19 cellular contexts compared by ENCODE assay signal in genomic region chr3:14524311-14524711, GRCh38. TPM values are rescaled to one million over a fixed set of nuclear protein-coding genes. Genes with fewer than 3 reads are reported as not detected.
A peak's percentile ranks its signal among the peaks of the same experiment; 100 is the strongest.
DNase-seq lines count a peak whose midpoint lies in the region; ATAC-seq and TF ChIP-seq lines count a peak whose summit lies in the region.
"Had no signal": no experiment of that assay in that cellular context is flagged by ENCODE, and none has a peak within 500 bp of the region (broad histone marks: within the 10 kb centered on the region; RNA-seq: fewer than 3 reads in every experiment).

No MANE protein-coding gene starts in this region.

- no peaks in the 10 kb centered on the region for H3K4me1 ChIP-seq in A673 (ENCODE audit: insufficient read depth, low read length, poor library complexity, severe bottlenecking)
- H3K4me1 ChIP-seq: breast epithelium, SJSA1 had no signal

- no peaks in the 10 kb centered on the region for H3K9me3 Mint-ChIP-seq in activated naive CD8-positive, alpha-beta T cell treated with anti-CD3 and anti-CD28 coated beads, Interleukin-2, amount 50 U/mL, for 24 hours
- H3K9me3 Mint-ChIP-seq: activated naive CD4-positive, alpha-beta T cell treated with anti-CD3 and anti-CD28 coated beads, Interleukin-2, amount 50 U/mL, for 24 hours; CD8-positive, alpha-beta memory T cell had no signal

- CTCF ChIA-PET in A673 (lab: Charles Lee): no interaction called here

- H3K27ac Mint-ChIP-seq in activated naive CD8-positive, alpha-beta T cell treated with anti-CD3 and anti-CD28 coated beads, Interleukin-2, amount 50 U/mL, for 24 hours: no peak overlapping the region
- H3K27ac Mint-ChIP-seq: activated naive CD4-positive, alpha-beta T cell treated with anti-CD3 and anti-CD28 coated beads, Interleukin-2, amount 50 U/mL, for 24 hours; CD8-positive, alpha-beta memory T cell had no signal

- POLR2A ChIA-PET in A673 (lab: Charles Lee; ENCODE audit: low non-redundant PET): no interaction called here

- in situ Hi-C loops in GM13976 (cut with MboI; ENCODE audit: low sequenced_read_pairs, unreplicated experiment): no loop called here

- ATAC-seq in activated naive CD8-positive, alpha-beta T cell treated with anti-CD3 and anti-CD28 coated beads, Interleukin-2, amount 50 U/mL, for 24 hours: peak; percentile 15
- ATAC-seq in left cardiac atrium (peak; percentile 59 to 60), omental fat pad (ENCODE audit: low FRiP score) (peak; percentile 72), GM21619 (IDR thresholded peaks at IDR 0.05; ENCODE audit: unreplicated experiment) (no peak)

- H3K9me3 ChIP-seq in A673 (ENCODE audit: low read depth, low read length, poor library complexity, severe bottlenecking): no peaks in the 10 kb centered on the region
- H3K9me3 ChIP-seq: breast epithelium, MG63, SJSA1 had no signal

- TF ChIP-seq CTCF in omental fat pad (IDR thresholded peaks at IDR 0.05) (no peak), A673 (conservative IDR thresholded peaks at IDR 0.05; ENCODE audit: low read depth, low read length) (no peak), GM13976 (IDR thresholded peaks at IDR 0.05; ENCODE audit: borderline replicate concordance, control extremely low read depth, extremely low read depth, insufficient read depth, missing control alignments) (no peak)

- no peaks in the 10 kb centered on the region for H3K27me3 ChIP-seq in A673 (replicated peaks; ENCODE audit: insufficient read depth, low read depth, low read length, poor library complexity)
- H3K27me3 ChIP-seq: breast epithelium, MG63, SJSA1 had no signal

- H3K36me3 Mint-ChIP-seq in activated naive CD8-positive, alpha-beta T cell treated with anti-CD3 and anti-CD28 coated beads, Interleukin-2, amount 50 U/mL, for 24 hours (ENCODE audit: low read depth): no peaks in the 10 kb centered on the region
- H3K36me3 Mint-ChIP-seq: activated naive CD4-positive, alpha-beta T cell treated with anti-CD3 and anti-CD28 coated beads, Interleukin-2, amount 50 U/mL, for 24 hours; CD8-positive, alpha-beta memory T cell had no signal

- peaks cover 8% of the 10 kb centered on the region for H3K27me3 Mint-ChIP-seq in activated naive CD8-positive, alpha-beta T cell treated with anti-CD3 and anti-CD28 coated beads, Interleukin-2, amount 50 U/mL, for 24 hours
- H3K27me3 Mint-ChIP-seq: activated naive CD4-positive, alpha-beta T cell treated with anti-CD3 and anti-CD28 coated beads, Interleukin-2, amount 50 U/mL, for 24 hours had no signal

- no TSS peak for BruUV-seq in A673 (replicated peaks; lab: Mats Ljungman, UMichigan)

- DNase-seq in Daoy (ENCODE audit: low read depth) (peak; percentile 16), left cardiac atrium (peak; percentile 49), omental fat pad (ENCODE audit: low spot score) (no peak), A673 (ENCODE audit: low spot score) (no peak), AML-193 (lab: John Stamatoyannopoulos, UW) (no peak), GM13976 (ENCODE audit: low spot score) (no peak)
- DNase-seq in activated naive CD8-positive, alpha-beta T cell treated with anti-CD3 and anti-CD28 coated beads, Interleukin-2, amount 50 U/mL, for 24 hours: no peak
- DNase-seq: activated CD4-positive, alpha-beta T cell treated with anti-CD3 and anti-CD28 coated beads for 1 hour; CD8-positive, alpha-beta memory T cell; hippocampal formation; NCI-H187; NCI-H510A treated with DMSO at 0.1 percent for 48 hours; T-helper 9 cell had no signal

- no peaks in the 10 kb centered on the region for H3K36me3 ChIP-seq in A673 (ENCODE audit: insufficient read depth, low read length, poor library complexity, severe bottlenecking)
- H3K36me3 ChIP-seq: breast epithelium, MG63, SJSA1 had no signal

- H3K4me3 ChIP-seq in A673 (ENCODE audit: low read depth, low read length, poor library complexity, severe bottlenecking): no peak overlapping the region
- H3K4me3 ChIP-seq: breast epithelium, MG63, SJSA1 had no signal

- no peak overlapping the region for H3K4me3 Mint-ChIP-seq in activated naive CD8-positive, alpha-beta T cell treated with anti-CD3 and anti-CD28 coated beads, Interleukin-2, amount 50 U/mL, for 24 hours
- H3K4me3 Mint-ChIP-seq: activated naive CD4-positive, alpha-beta T cell treated with anti-CD3 and anti-CD28 coated beads, Interleukin-2, amount 50 U/mL, for 24 hours; CD8-positive, alpha-beta memory T cell had no signal

- peaks cover 2% of the 10 kb centered on the region for H3K4me1 Mint-ChIP-seq in activated naive CD8-positive, alpha-beta T cell treated with anti-CD3 and anti-CD28 coated beads, Interleukin-2, amount 50 U/mL, for 24 hours
- H3K4me1 Mint-ChIP-seq: activated naive CD4-positive, alpha-beta T cell treated with anti-CD3 and anti-CD28 coated beads, Interleukin-2, amount 50 U/mL, for 24 hours had no signal

- intact Hi-C loops in left cardiac atrium (cut with DNase I) (no loop called here), A673 (cut with micrococcal nuclease; ENCODE audit: unreplicated experiment) (no loop called here)

- H3K27ac ChIP-seq in A673 (ENCODE audit: low read depth, low read length, poor library complexity, severe bottlenecking): no peak overlapping the region
- H3K27ac ChIP-seq: breast epithelium, SJSA1 had no signal

RNA-seq across cellular contexts. Expression of gene GRIP2, which starts 15.8 kb away (rescaled TPM):
- not detected in 2 replicates for total RNA-seq in Daoy (2014; rRNA removed; shearing (Covaris generic))
- total RNA-seq in left cardiac atrium (10 to 100 TPM; 18.2 to 19.8 TPM), omental fat pad (1 to 10 TPM in 2 of 4 donors, under 1 TPM in 2; 0.69 to 2.6 (median 1.2) TPM), A673 (2021) (0.43 and 0.76 TPM in 2 replicates)
- total RNA-seq: CD8-positive, alpha-beta memory T cell; OCI-LY7 had no signal

Comparison
In these comparisons a context has a peak if more than half of its experiments do, and no peak if none do; other contexts are left out.
1. DNase-seq: peak in Daoy (single experiment) and left cardiac atrium (single experiment); none in activated naive CD8-positive, alpha-beta T cell treated with anti-CD3 and anti-CD28 coated beads, Interleukin-2, amount 50 U/mL, for 24 hours (single experiment), omental fat pad (single experiment), A673 (single experiment), AML-193 (0 of 2) and GM13976 (single experiment).
2. RNA of gene GRIP2, which starts 15.8 kb away (total RNA-seq): 18.2 to 19.8 TPM in left cardiac atrium; 0.69 to 2.6 TPM in omental fat pad, 0.43 to 0.76 TPM in A673 and not detected in Daoy; every median in the first group is over 4 times any median in the second.